In the genomic region with DNA sequence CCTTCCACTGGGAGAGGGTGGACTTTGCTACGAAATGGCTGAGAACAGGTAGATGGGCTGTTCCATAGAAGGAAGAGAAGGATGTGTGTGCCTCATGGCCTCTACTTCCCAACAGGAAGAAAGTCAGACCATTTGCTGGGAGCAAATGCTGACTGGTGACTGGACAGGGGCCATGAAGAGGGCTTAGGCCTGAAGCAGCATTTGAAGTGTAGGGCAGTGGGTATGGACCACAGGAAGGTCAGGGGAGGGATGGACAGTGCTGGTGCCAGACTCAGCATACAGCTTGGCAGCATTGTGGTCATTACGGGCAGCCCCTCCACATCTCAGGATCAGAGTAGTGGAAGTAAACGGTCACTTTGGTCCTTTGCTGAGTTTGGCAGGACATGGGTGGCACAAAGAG, we compare ENCODE assay signal across 16 cellular contexts.
A peak's percentile ranks its signal among the peaks of the same experiment; 100 is the strongest.
DNase-seq lines count a peak whose midpoint lies in the region; ATAC-seq and TF ChIP-seq lines count a peak whose summit lies in the region.
"Had no signal": no experiment of that assay in that cellular context is flagged by ENCODE, and none has a peak within 500 bp of the region (broad histone marks: within the 10 kb centered on the region; RNA-seq: fewer than 3 reads in every experiment).

No MANE protein-coding gene starts in this region.

- CTCF ChIA-PET in activated naive CD4-positive, alpha-beta T cell treated with anti-CD3 and anti-CD28 coated beads, Interleukin-2, amount 10 ng/mL, durations not matched to agents 7 days and 5 days (lab: Charles Lee): no interaction called here

- H3K27me3 ChIP-seq in endodermal cell (ENCODE audit: control insufficient read depth, insufficient read depth, low read length, poor library complexity, severe bottlenecking) (no peaks in the 10 kb centered on the region), vagina (no peaks in the 10 kb centered on the region)
- H3K27me3 ChIP-seq: BLaER1 had no signal

- no peak overlapping the region for H3K27ac ChIP-seq in endodermal cell (ENCODE audit: low read depth, low read length)
- H3K27ac ChIP-seq in vagina: no peak overlapping the region
- H3K27ac ChIP-seq: 22Rv1, BLaER1, GM23248 had no signal

- no peaks in the 10 kb centered on the region for H3K4me1 Mint-ChIP-seq in endodermal cell
- H3K4me1 Mint-ChIP-seq in activated naive CD4-positive, alpha-beta T cell treated with anti-CD3 and anti-CD28 coated beads, Interleukin-2, amount 10 ng/mL, durations not matched to agents 7 days and 5 days: no peaks in the 10 kb centered on the region
- H3K4me1 Mint-ChIP-seq: CD8-positive, alpha-beta memory T cell had no signal

- TF ChIP-seq CTCF in endodermal cell (conservative IDR thresholded peaks at IDR 0.05) (no peak), vagina (IDR thresholded peaks at IDR 0.05) (no peak)

- no peak for TF ChIP-seq POLR2A in vagina (IDR thresholded peaks at IDR 0.05)

- H3K9me3 Mint-ChIP-seq in endodermal cell: peaks cover 2% of the 10 kb centered on the region
- H3K9me3 Mint-ChIP-seq in activated naive CD4-positive, alpha-beta T cell treated with anti-CD3 and anti-CD28 coated beads, Interleukin-2, amount 10 ng/mL, durations not matched to agents 7 days and 5 days: peaks cover 2% of the 10 kb centered on the region

- H3K9me3 ChIP-seq in endodermal cell (ENCODE audit: control insufficient read depth, low read length) (no peaks in the 10 kb centered on the region), vagina (no peaks in the 10 kb centered on the region)
- H3K9me3 ChIP-seq: BLaER1, Caco-2 had no signal

- H3K36me3 ChIP-seq in endodermal cell (ENCODE audit: control insufficient read depth, insufficient read depth, low read length) (no peaks in the 10 kb centered on the region), vagina (no peaks in the 10 kb centered on the region)
- H3K36me3 ChIP-seq: BLaER1 had no signal

- intact Hi-C loops in vagina (cut with DNase I): no loop called here

- H3K4me1 ChIP-seq in endodermal cell (ENCODE audit: control insufficient read depth, insufficient read depth, low read length) (no peaks in the 10 kb centered on the region), vagina (no peaks in the 10 kb centered on the region)
- H3K4me1 ChIP-seq: BLaER1, Caco-2 had no signal

- no peak overlapping the region for H3K9ac ChIP-seq in endodermal cell (ENCODE audit: extremely low read depth, low read length, poor library complexity, severe bottlenecking)
- H3K9ac ChIP-seq: BLaER1, GM23248 had no signal

- peak; percentile 25 for DNase-seq in activated effector memory CD4-positive, alpha-beta T cell treated with anti-CD3 and anti-CD28 coated beads, Interleukin-2, amount 50 U/mL, for 16 hours
- DNase-seq in activated effector memory CD4-positive, alpha-beta T cell treated with Interleukin-2 at 50 U/mL for 16 hours: no peak
- DNase-seq in endodermal cell (peak; percentile 30), mesenteric fat pad (ENCODE audit: low spot score) (peak; percentile 57), vagina (ENCODE audit: extremely low spot score in 2 of 2) (peak; percentile 6 to 85), NCI-H446 (lab: John Stamatoyannopoulos, UW) (no peak)
- DNase-seq in activated naive CD4-positive, alpha-beta T cell treated with anti-CD3 and anti-CD28 coated beads, Interleukin-2, amount 10 ng/mL, durations not matched to agents 7 days and 5 days: no peak
- DNase-seq: AML-193; Caco-2; CD8-positive, alpha-beta memory T cell; GM23248 had no signal

- no peak for ATAC-seq in HG03139 (IDR thresholded peaks at IDR 0.05; ENCODE audit: unreplicated experiment)
- ATAC-seq: GM12878, HepG2 had no signal

- no peaks in the 10 kb centered on the region for H3K36me3 Mint-ChIP-seq in endodermal cell (ENCODE audit: low read depth)
- no peaks in the 10 kb centered on the region for H3K36me3 Mint-ChIP-seq in activated naive CD4-positive, alpha-beta T cell treated with anti-CD3 and anti-CD28 coated beads, Interleukin-2, amount 10 ng/mL, durations not matched to agents 7 days and 5 days
- H3K36me3 Mint-ChIP-seq: CD8-positive, alpha-beta memory T cell had no signal

- peaks cover 1% of the 10 kb centered on the region for H3K27me3 Mint-ChIP-seq in endodermal cell (ENCODE audit: insufficient read depth)
- peaks cover 4% of the 10 kb centered on the region for H3K27me3 Mint-ChIP-seq in activated naive CD4-positive, alpha-beta T cell treated with anti-CD3 and anti-CD28 coated beads, Interleukin-2, amount 10 ng/mL, durations not matched to agents 7 days and 5 days

- no peak overlapping the region for H3K4me3 ChIP-seq in endodermal cell (ENCODE audit: low read length)
- H3K4me3 ChIP-seq in vagina: no peak overlapping the region
- H3K4me3 ChIP-seq: BLaER1, GM12878, GM23248 had no signal

- peak overlapping the region; percentile 16 for H3K27ac Mint-ChIP-seq in endodermal cell
- H3K27ac Mint-ChIP-seq in activated naive CD4-positive, alpha-beta T cell treated with anti-CD3 and anti-CD28 coated beads, Interleukin-2, amount 10 ng/mL, durations not matched to agents 7 days and 5 days: no peak overlapping the region
- H3K27ac Mint-ChIP-seq: CD8-positive, alpha-beta memory T cell had no signal

- 87% methylated on average over 3 of the region's 3 CpGs; no CpG with 5 or more reads in 1 of the 2 experiments for WGBS in endodermal cell (ENCODE audit: insufficient coverage in 1 of 2, insufficient read length in 1 of 2), 2 experiments

- H3K4me3 Mint-ChIP-seq in endodermal cell: no peak overlapping the region
- no peak overlapping the region for H3K4me3 Mint-ChIP-seq in activated naive CD4-positive, alpha-beta T cell treated with anti-CD3 and anti-CD28 coated beads, Interleukin-2, amount 10 ng/mL, durations not matched to agents 7 days and 5 days
- H3K4me3 Mint-ChIP-seq: CD8-positive, alpha-beta memory T cell had no signal

Comparison
In these comparisons a context has a peak if more than half of its experiments do, and no peak if none do; other contexts are left out.
1. DNase-seq: peak in activated effector memory CD4-positive, alpha-beta T cell treated with anti-CD3 and anti-CD28 coated beads, Interleukin-2, amount 50 U/mL, for 16 hours (single experiment), endodermal cell (single experiment), mesenteric fat pad (single experiment) and vagina (2 of 2); none in activated effector memory CD4-positive, alpha-beta T cell treated with Interleukin-2 at 50 U/mL for 16 hours (single experiment), NCI-H446 (0 of 2) and activated naive CD4-positive, alpha-beta T cell treated with anti-CD3 and anti-CD28 coated beads, Interleukin-2, amount 10 ng/mL, durations not matched to agents 7 days and 5 days (single experiment).